8 cellular contexts compared by ENCODE assay signal in genomic region chr6:37699138-37699766, GRCh38. TPM values are rescaled to one million over a fixed set of nuclear protein-coding genes. Genes with fewer than 3 reads are reported as not detected.
DNase-seq lines count a peak whose midpoint lies in the region; ATAC-seq and TF ChIP-seq lines count a peak whose summit lies in the region.

No MANE protein-coding gene starts in this region.

- no peak overlapping the region for H3K27ac ChIP-seq in AG04450 (ENCODE audit: low read depth, low read length)
- no peak overlapping the region for H3K27ac ChIP-seq in iPS DF 6.9 (ENCODE audit: low read length)
- H3K27ac ChIP-seq in stomach = peak overlapping the region in 3 of 5 donors; percentile 80 to 83 (median 82)

- ATAC-seq in GM18909 (IDR thresholded peaks at IDR 0.05; ENCODE audit: poor library complexity, unreplicated experiment) (no peak), HG02571 (IDR thresholded peaks at IDR 0.05; ENCODE audit: unreplicated experiment) (no peak), GM19467 (IDR thresholded peaks at IDR 0.05; ENCODE audit: unreplicated experiment) (no peak)

- intact Hi-C loops in stomach (cut with DNase I; ENCODE audit: low total_unique reads) = loop anchor here (10.0 kb wide), 2 partner anchors 214 to 374 kb away; no protein-coding TSS in a partner anchor

- peaks cover 4% of the 10 kb centered on the region for H3K4me1 ChIP-seq in iPS DF 6.9 (ENCODE audit: control insufficient read depth, insufficient read depth, low read length)
- peaks cover 31 to 47% (median 38%) of the 10 kb centered on the region in 4 donors for H3K4me1 ChIP-seq in stomach

- WGBS in iPS DF 6.9 (ENCODE audit: insufficient coverage, insufficient read length) = no CpG with 5 or more reads among the region's 32 CpGs
- WGBS in stomach, 5 donors = 14 to 27% (median 16%) methylated on average over 28 to 32 of the region's 32 CpGs

- peaks cover 7% of the 10 kb centered on the region for H3K27me3 ChIP-seq in AG04450 (ENCODE audit: control insufficient read depth, insufficient read depth, low read length)
- peaks cover 63% of the 10 kb centered on the region for H3K27me3 ChIP-seq in iPS DF 6.9 (ENCODE audit: control insufficient read depth, insufficient read depth, low read length)
- H3K27me3 ChIP-seq in stomach = peaks cover 0 to 65% (median 45%) of the 10 kb centered on the region in 3 donors

- H3K36me3 ChIP-seq in iPS DF 6.9 (ENCODE audit: control insufficient read depth, insufficient read depth, low read length) = no peaks in the 10 kb centered on the region
- no peaks in the 10 kb centered on the region for H3K36me3 ChIP-seq in stomach

- TF ChIP-seq POLR2A in stomach (IDR thresholded peaks at IDR 0.05) = no peak

- no peak for TF ChIP-seq CTCF in AG04450 (IDR thresholded peaks at IDR 0.05; ENCODE audit: low read depth, low read length)
- no peak for TF ChIP-seq CTCF in HFF-Myc (IDR thresholded peaks at IDR 0.05; ENCODE audit: low read depth, low read length, missing control alignments)
- no peak for TF ChIP-seq CTCF in stomach (IDR thresholded peaks at IDR 0.05)

- POLR2A ChIA-PET in AG04450 (lab: Yijun Ruan, JAX) = interaction anchor here (1.3 kb wide), 1 partner anchor 120 kb away, joined by 6 read pairs; no protein-coding TSS in a partner anchor

- H3K4me3 ChIP-seq in AG04450 (ENCODE audit: low read depth, low read length) (peak overlapping the region; percentile 66), HFF-Myc (replicated peaks; ENCODE audit: low read depth, low read length) (peak overlapping the region; percentile 52), iPS DF 6.9 (ENCODE audit: low read length) (peak overlapping the region; percentile 29; the same call in 1 of the 2 replicates), stomach (peak overlapping the region; percentile 57 to 92 (median 78))

- CTCF ChIA-PET in AG04450 (lab: Charles Lee) = interaction anchor here (0.5 to 0.6 kb wide), 2 partner anchors 303 to 313 kb away, joined by 3 read pairs; no protein-coding TSS in a partner anchor

- DNase-seq in AG04450 (ENCODE audit: low read depth, low spot score) (no peak), HFF-Myc (ENCODE audit: extremely low read depth, low read depth) (no peak), iPS DF 6.9 (ENCODE audit: low read depth, low spot score) (no peak), stomach (peak; percentile 64)
- peak; percentile 86 for DNase-seq in activated CD8-positive, alpha-beta memory T cell treated with anti-CD3 and anti-CD28 coated beads, Interleukin-2, amount 50 U/mL, for 4 hours

- no peak for TF ChIP-seq EP300 in stomach (IDR thresholded peaks at IDR 0.05)

- H3K9me3 ChIP-seq in AG04450 (ENCODE audit: control insufficient read depth, insufficient read depth, low read length) (no peaks in the 10 kb centered on the region; the same call in 1 of the 2 replicates), iPS DF 6.9 (ENCODE audit: control insufficient read depth, insufficient read depth, low read length) (no peaks in the 10 kb centered on the region), stomach (no peaks in the 10 kb centered on the region)

RNA-seq across cellular contexts. Expression of gene MDGA1, which starts 1.6 kb away (rescaled TPM):
- polyA plus RNA-seq in AG04450 (2011; rRNA removed) = 2.1 and 2.2 TPM in 2 replicates
- 3.7 and 4.3 TPM in 2 replicates for polyA minus RNA-seq in AG04450 (2011; rRNA and poly(A)+ RNA removed)
- total RNA-seq in stomach = 1 to 10 TPM in 4 of 5 donors, under 1 TPM in 1; 0.58 to 4.5 (median 2.9) TPM
- 1 to 10 TPM in 1 of 3 donors, under 1 TPM in 2; 0.46 to 1.1 (median 0.68) TPM for polyA plus RNA-seq in stomach

Comparison
In these comparisons a context has a peak if more than half of its experiments do, and no peak if none do; other contexts are left out.
1. DNase-seq: peak in activated CD8-positive, alpha-beta memory T cell treated with anti-CD3 and anti-CD28 coated beads, Interleukin-2, amount 50 U/mL, for 4 hours (single experiment) and stomach (single experiment); none in AG04450 (single experiment), HFF-Myc (single experiment) and iPS DF 6.9 (single experiment).
2. H3K27ac ChIP-seq: peak in stomach (3 of 5); none in AG04450 (single experiment) and iPS DF 6.9 (single experiment).
3. Peak in every context shown above with its lines, with median percentiles within 50 percentile points of each other: H3K4me3 ChIP-seq.